ENCODE assay signal across 34 cellular contexts in genomic region chrY:14755571-14755970, GRCh38.
"Had no signal": no experiment of that assay in that cellular context is flagged by ENCODE, and none has a peak within 500 bp of the region (broad histone marks: within the 10 kb centered on the region; RNA-seq: fewer than 3 reads in every experiment).

No MANE protein-coding gene starts in this region.

- DNase-seq: Karpas-422, Kasumi-1, MG63, MM.1S, MV-4-11, NCI-H1048, NCI-H1092, NCI-H1092 treated with DMSO at 0.1 percent for 48 hours, NCI-H1105, NCI-H1105 treated with DMSO at 0.1 percent for 48 hours, NCI-H1417, NCI-H1417 treated with DMSO at 0.1 percent for 48 hours, NCI-H1436, NCI-H1436 treated with DMSO at 0.1 percent for 48 hours, NCI-H146, NCI-H1694, NCI-H1694 treated with DMSO at 0.1 percent for 48 hours, NCI-H187, NCI-H187 treated with DMSO at 0.1 percent for 48 hours, NCI-H1930, NCI-H2029, NCI-H2029 treated with DMSO at 0.1 percent for 48 hours, NCI-H2081, NCI-H2081 treated with DMSO at 0.1 percent for 48 hours, NCI-H2107, NCI-H2171, NCI-H2171 treated with DMSO at 0.1 percent for 48 hours, NCI-H2227 treated with DMSO at 0.1 percent for 48 hours, NCI-H226, NCI-H345, NCI-H446, NCI-H446 treated with DMSO at 0.1 percent for 48 hours, NCI-H510A, NCI-H510A treated with DMSO at 0.1 percent for 48 hours had no signal

- H3K36me3 ChIP-seq: MG63 had no signal

- H3K9me3 ChIP-seq: MG63 had no signal

- H3K27me3 ChIP-seq: MG63 had no signal

- H3K4me3 ChIP-seq: MG63 had no signal
